In genomic region chr11:12682288-12682687, GRCh38 we compare ENCODE assay signal across 2 cellular contexts.
TF ChIP-seq lines count a peak whose summit lies in the region.

No MANE protein-coding gene starts in this region.

TF ChIP-seq in SK-N-SH, 30 proteins besides CTCF, POLR2A, EP300 and RAD21:
- TF ChIP-seq ZBTB33 (IDR thresholded peaks at IDR 0.05; ENCODE audit: borderline replicate concordance, low read depth) (no peak), TCF12 (IDR thresholded peaks at IDR 0.05) (no peak), USF1 (IDR thresholded peaks at IDR 0.05; ENCODE audit: borderline replicate concordance, low read depth) (no peak), GATA2 (CRISPR knock-in tag; IDR thresholded peaks at IDR 0.05) (no peak), NFIC (IDR thresholded peaks at IDR 0.05; ENCODE audit: borderline replicate concordance) (no peak), RXRA (IDR thresholded peaks at IDR 0.05; ENCODE audit: borderline replicate concordance, low read depth) (no peak), YY1 (IDR thresholded peaks at IDR 0.05; ENCODE audit: low read depth) (no peak), PBX3 (IDR thresholded peaks at IDR 0.05) (no peak), NRF1 (IDR thresholded peaks at IDR 0.05; ENCODE audit: low read depth, low read length) (no peak)

TF ChIP-seq in SK-N-SH treated with all-trans-retinoic acid at 6 μM for 48 hours, 23 proteins besides CTCF, POLR2A, EP300 and RAD21:
- TF ChIP-seq ZNF565 (CRISPR knock-in tag; conservative IDR thresholded peaks at IDR 0.05; ENCODE audit: low read depth) (no peak), POU6F1 (CRISPR knock-in tag; IDR thresholded peaks at IDR 0.05; ENCODE audit: borderline replicate concordance, low read depth) (no peak), ZFP3 (CRISPR knock-in tag; IDR thresholded peaks at IDR 0.05) (no peak), OSR1 (CRISPR knock-in tag; IDR thresholded peaks at IDR 0.05) (no peak), TSHZ2 (CRISPR knock-in tag; IDR thresholded peaks at IDR 0.05) (no peak), ZC3H10 (CRISPR knock-in tag; IDR thresholded peaks at IDR 0.05) (no peak), CSRNP3 (CRISPR knock-in tag; IDR thresholded peaks at IDR 0.05) (no peak), GLIS3 (CRISPR knock-in tag; IDR thresholded peaks at IDR 0.05) (no peak), TCF4 (CRISPR knock-in tag; IDR thresholded peaks at IDR 0.05; ENCODE audit: borderline replicate concordance) (no peak), ARNTL (CRISPR knock-in tag; IDR thresholded peaks at IDR 0.05; ENCODE audit: borderline replicate concordance, low read depth) (no peak), CREB5 (CRISPR knock-in tag; IDR thresholded peaks at IDR 0.05; ENCODE audit: low read depth) (no peak), TOX (CRISPR knock-in tag; IDR thresholded peaks at IDR 0.05; ENCODE audit: borderline replicate concordance) (no peak), PATZ1 (CRISPR knock-in tag; IDR thresholded peaks at IDR 0.05; ENCODE audit: borderline replicate concordance) (no peak), ZFP30 (CRISPR knock-in tag; IDR thresholded peaks at IDR 0.05) (no peak), SNAI2 (CRISPR knock-in tag; IDR thresholded peaks at IDR 0.05) (no peak), ZNF8 (CRISPR knock-in tag; IDR thresholded peaks at IDR 0.05) (no peak), ISL1 (CRISPR knock-in tag; IDR thresholded peaks at IDR 0.05) (no peak), ZNF70 (CRISPR knock-in tag; IDR thresholded peaks at IDR 0.05) (no peak)
